ENCODE assay signal across 10 cellular contexts in the genomic region with DNA sequence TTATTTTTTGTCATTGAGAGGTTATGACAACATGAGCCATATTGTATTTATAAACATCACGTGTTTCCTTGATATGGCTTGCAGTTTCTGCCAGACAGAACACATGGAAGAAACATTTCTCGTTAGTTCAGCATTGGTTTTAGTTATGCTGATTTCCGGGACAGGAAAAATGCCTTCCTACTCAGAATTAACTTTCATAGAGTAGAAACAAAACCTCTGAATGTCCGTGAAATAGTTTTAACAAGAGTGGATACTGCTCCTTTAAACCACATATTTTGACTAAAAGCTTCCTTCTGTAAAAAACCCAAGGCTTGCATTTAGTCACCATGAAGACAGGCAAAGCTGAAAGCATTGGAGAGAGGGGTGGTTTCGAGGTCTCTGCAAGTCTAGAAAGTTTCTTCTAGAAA.
DNase-seq lines count a peak whose midpoint lies in the region; ATAC-seq and TF ChIP-seq lines count a peak whose summit lies in the region.
"Had no signal": no experiment of that assay in that cellular context is flagged by ENCODE, and none has a peak within 500 bp of the region (broad histone marks: within the 10 kb centered on the region; RNA-seq: fewer than 3 reads in every experiment).

No MANE protein-coding gene starts in this region.

- H3K27me3 ChIP-seq in stomach (no peaks in the 10 kb centered on the region), HAP-1 (ENCODE audit: low read depth) (no peaks in the 10 kb centered on the region)

- CTCF ChIA-PET in activated CD4-positive, alpha-beta T cell treated with anti-CD3 and anti-CD28 coated beads for 36 hours (lab: Charles Lee), result no interaction called here

- peaks cover 27% of the 10 kb centered on the region for H3K27me3 Mint-ChIP-seq in activated CD4-positive, alpha-beta T cell treated with anti-CD3 and anti-CD28 coated beads for 36 hours
- peaks cover 3% of the 10 kb centered on the region for H3K27me3 Mint-ChIP-seq in endothelial cell (ENCODE audit: unreplicated experiment)

- no peak overlapping the region for H3K4me3 Mint-ChIP-seq in activated CD4-positive, alpha-beta T cell treated with anti-CD3 and anti-CD28 coated beads for 36 hours
- H3K4me3 Mint-ChIP-seq in endothelial cell (ENCODE audit: unreplicated experiment), result no peak overlapping the region
- H3K4me3 Mint-ChIP-seq: neural crest cell had no signal

- H3K9me3 Mint-ChIP-seq in activated CD4-positive, alpha-beta T cell treated with anti-CD3 and anti-CD28 coated beads for 36 hours (ENCODE audit: low read depth), result no peaks in the 10 kb centered on the region
- no peaks in the 10 kb centered on the region for H3K9me3 Mint-ChIP-seq in endothelial cell (ENCODE audit: unreplicated experiment)
- H3K9me3 Mint-ChIP-seq: neural crest cell had no signal

- no peaks in the 10 kb centered on the region for H3K9me3 ChIP-seq in stomach
- no peaks in the 10 kb centered on the region for H3K9me3 ChIP-seq in HAP-1

- in situ Hi-C loops in HAP-1 (cut with MboI; ENCODE audit: low sequenced_read_pairs), result no loop called here

- no peaks in the 10 kb centered on the region for H3K36me3 ChIP-seq in stomach
- no peaks in the 10 kb centered on the region for H3K36me3 ChIP-seq in HAP-1 (replicated peaks)

- H3K36me3 Mint-ChIP-seq in activated CD4-positive, alpha-beta T cell treated with anti-CD3 and anti-CD28 coated beads for 36 hours (ENCODE audit: low read depth), result no peaks in the 10 kb centered on the region
- H3K36me3 Mint-ChIP-seq in endothelial cell (ENCODE audit: low read depth, unreplicated experiment), result peaks cover 15% of the 10 kb centered on the region

- no peak for DNase-seq in activated CD4-positive, alpha-beta T cell treated with anti-CD3 and anti-CD28 coated beads for 36 hours
- DNase-seq in activated CD4-positive, alpha-beta T cell treated with anti-CD3 and anti-CD28 coated beads, Interleukin-2, amount 50 U/mL, for 48 hours, result no peak
- DNase-seq in dermis blood vessel endothelial cell (peak; percentile 46), stomach (no peak), HAP-1 (ENCODE audit: low spot score in 2 of 2) (no peak), endothelial cell (ENCODE audit: low spot score) (no peak), activated gamma-delta T cell (lab: John Stamatoyannopoulos, UW) (no peak)
- DNase-seq: C1 segment of cervical spinal cord had no signal

- TF ChIP-seq CTCF in stomach (IDR thresholded peaks at IDR 0.05) (no peak), endothelial cell (IDR thresholded peaks at IDR 0.05; ENCODE audit: unreplicated experiment) (no peak)

- TF ChIP-seq EP300 in stomach (IDR thresholded peaks at IDR 0.05), result no peak

- peaks cover 12% of the 10 kb centered on the region for H3K4me1 Mint-ChIP-seq in activated CD4-positive, alpha-beta T cell treated with anti-CD3 and anti-CD28 coated beads for 36 hours
- peaks cover 3% of the 10 kb centered on the region for H3K4me1 Mint-ChIP-seq in endothelial cell (ENCODE audit: unreplicated experiment)

- ATAC-seq in activated CD4-positive, alpha-beta T cell treated with anti-CD3 and anti-CD28 coated beads for 36 hours, result peak; percentile 65
- peak; percentile 86 for ATAC-seq in HG03066 (IDR thresholded peaks at IDR 0.05; ENCODE audit: low read depth, unreplicated experiment)

- peaks cover 0 to 49% (median 25%) of the 10 kb centered on the region in 4 donors for H3K4me1 ChIP-seq in stomach
- H3K4me1 ChIP-seq in HAP-1, result peaks cover 26% of the 10 kb centered on the region

- WGBS in stomach, 5 donors, result 5 to 25% (median 11%) methylated on average over 5 of the region's 5 CpGs

- H3K27ac Mint-ChIP-seq in activated CD4-positive, alpha-beta T cell treated with anti-CD3 and anti-CD28 coated beads for 36 hours, result no peak overlapping the region
- H3K27ac Mint-ChIP-seq in endothelial cell (ENCODE audit: unreplicated experiment), result no peak overlapping the region

- intact Hi-C loops in activated CD4-positive, alpha-beta T cell treated with anti-CD3 and anti-CD28 coated beads for 36 hours (cut with DNase I, micrococcal nuclease), result loop anchor here (1.0 kb wide), 2 partner anchors 17 to 66 kb away; no protein-coding TSS in a partner anchor
- intact Hi-C loops in stomach (cut with DNase I; ENCODE audit: low total_unique reads), result no loop called here

- POLR2A ChIA-PET in activated CD4-positive, alpha-beta T cell treated with anti-CD3 and anti-CD28 coated beads for 36 hours (lab: Charles Lee), result interaction anchor here (1.0 kb wide), 1 partner anchor 240 kb away, joined by 3 read pairs; the partner anchor contains the start of gene KIAA1217

- peak overlapping the region in 4 of 5 donors; percentile 42 to 81 (median 64) for H3K27ac ChIP-seq in stomach

- no peak for TF ChIP-seq POLR2A in stomach (IDR thresholded peaks at IDR 0.05)

- H3K4me3 ChIP-seq in stomach (peak overlapping the region in 3 of 4 donors; percentile 8 to 33 (median 11)), HAP-1 (no peak overlapping the region)
